In the genomic region with DNA sequence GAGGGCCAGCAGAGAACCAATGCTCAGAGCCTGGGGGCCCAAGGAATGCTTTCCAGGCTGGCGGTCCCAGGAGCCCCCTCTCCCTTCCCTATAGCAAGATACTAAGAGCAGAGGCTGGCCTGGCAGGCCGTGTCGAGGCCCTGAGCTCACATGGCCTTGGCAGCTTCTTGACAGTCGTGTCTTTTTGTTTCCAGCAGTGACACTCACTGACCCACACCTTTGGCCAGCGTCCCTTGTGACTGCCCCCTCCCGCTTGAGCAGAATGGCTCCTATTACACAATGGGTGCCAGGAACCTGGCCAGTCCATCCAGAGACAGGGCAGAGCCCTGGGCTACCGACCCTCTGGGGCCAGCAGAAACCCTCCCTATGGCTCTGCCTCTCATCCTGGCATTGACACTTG, we compare ENCODE assay signal across 17 cellular contexts.
"Had no signal": no experiment of that assay in that cellular context is flagged by ENCODE, and none has a peak within 500 bp of the region (broad histone marks: within the 10 kb centered on the region; RNA-seq: fewer than 3 reads in every experiment).

No MANE protein-coding gene starts in this region.

- ATAC-seq: activated CD4-positive, alpha-beta T cell treated with anti-CD3 and anti-CD28 coated beads for 36 hours; activated T-cell treated with anti-CD3 and anti-CD28 coated beads, Interleukin-2, amount 50 U/mL, for 4 hours; sciatic nerve had no signal

- H3K27ac Mint-ChIP-seq: activated CD4-positive, alpha-beta memory T cell treated with anti-CD3 and anti-CD28 coated beads, Interleukin-2, amount 10 ng/mL, durations not matched to agents 7 days and 5 days; activated CD4-positive, alpha-beta T cell treated with anti-CD3 and anti-CD28 coated beads for 36 hours; activated naive CD8-positive, alpha-beta T cell treated with anti-CD3 and anti-CD28 coated beads, Interleukin-2, amount 10 ng/mL, durations not matched to agents 7 days and 5 days; immature natural killer cell; natural killer cell; stimulated activated naive CD8-positive, alpha-beta T cell treated with anti-CD3 and anti-CD28 coated beads, Interleukin-15, Interleukin-2, amounts not matched to agents 100 ng/mL and 50 ng/mL, for 24 hours; T-helper 1 cell treated with Interleukin-12 subunit alpha and Interleukin-12 subunit beta and Interleukin-4 antibody, amounts not matched to agents 30 μg/mL and 1 μg/mL, for 36 hours had no signal

- H3K27ac ChIP-seq: breast epithelium, prostate gland, spleen, suprapubic skin, WERI-Rb-1 had no signal

- DNase-seq: activated CD4-positive, alpha-beta memory T cell treated with anti-CD3 and anti-CD28 coated beads, Interleukin-2, amount 10 ng/mL, durations not matched to agents 7 days and 5 days; activated CD4-positive, alpha-beta T cell treated with anti-CD3 and anti-CD28 coated beads for 36 hours; activated gamma-delta T cell; activated naive CD8-positive, alpha-beta T cell treated with anti-CD3 and anti-CD28 coated beads, Interleukin-2, amount 10 ng/mL, durations not matched to agents 7 days and 5 days; activated T-cell treated with anti-CD3 and anti-CD28 coated beads, Interleukin-2, amount 50 U/mL, for 4 hours; anterior cingulate cortex; immature natural killer cell; mammary epithelial cell; natural killer cell; spleen; WERI-Rb-1 had no signal

- H3K36me3 Mint-ChIP-seq: activated naive CD8-positive, alpha-beta T cell treated with anti-CD3 and anti-CD28 coated beads, Interleukin-2, amount 10 ng/mL, durations not matched to agents 7 days and 5 days; natural killer cell had no signal

- H3K36me3 ChIP-seq: breast epithelium, prostate gland, spleen, suprapubic skin, WERI-Rb-1 had no signal

- H3K4me3 ChIP-seq: breast epithelium, prostate gland, spleen, suprapubic skin had no signal

- H3K4me3 Mint-ChIP-seq: activated CD4-positive, alpha-beta memory T cell treated with anti-CD3 and anti-CD28 coated beads, Interleukin-2, amount 10 ng/mL, durations not matched to agents 7 days and 5 days; activated CD4-positive, alpha-beta T cell treated with anti-CD3 and anti-CD28 coated beads for 36 hours; activated naive CD8-positive, alpha-beta T cell treated with anti-CD3 and anti-CD28 coated beads, Interleukin-2, amount 10 ng/mL, durations not matched to agents 7 days and 5 days; activated T-cell treated with anti-CD3 and anti-CD28 coated beads, Interleukin-2, amount 50 U/mL, for 4 hours; immature natural killer cell; natural killer cell; stimulated activated naive CD8-positive, alpha-beta T cell treated with anti-CD3 and anti-CD28 coated beads, Interleukin-15, Interleukin-2, amounts not matched to agents 100 ng/mL and 50 ng/mL, for 24 hours; T-helper 1 cell treated with Interleukin-12 subunit alpha and Interleukin-12 subunit beta and Interleukin-4 antibody, amounts not matched to agents 30 μg/mL and 1 μg/mL, for 36 hours had no signal
